In genomic region chr5:1762121-1762877, GRCh38 we compare ENCODE assay signal across 1 cellular context.
TF ChIP-seq lines count a peak whose summit lies in the region.

No MANE protein-coding gene starts in this region.

TF ChIP-seq in HepG2, 621 proteins besides CTCF, POLR2A, EP300 and RAD21:
- TF ChIP-seq CCAR2 (optimal IDR thresholded peaks at IDR 0.05; ENCODE audit: low read depth, low read length) (no peak), PREB (CRISPR knock-in tag; IDR thresholded peaks at IDR 0.05) (no peak), MED13 (CRISPR knock-in tag; IDR thresholded peaks at IDR 0.05) (no peak), ZEB1 (IDR thresholded peaks at IDR 0.05; ENCODE audit: insufficient replicate concordance, low read depth) (no peak), POLR2AphosphoS5 (IDR thresholded peaks at IDR 0.05; ENCODE audit: low read depth, low read length) (no peak), RARA (CRISPR knock-in tag; IDR thresholded peaks at IDR 0.05) (no peak), ZBTB42 (CRISPR knock-in tag; IDR thresholded peaks at IDR 0.05) (no peak), SATB2 (CRISPR knock-in tag; IDR thresholded peaks at IDR 0.05) (no peak), ZNF329 (CRISPR knock-in tag; IDR thresholded peaks at IDR 0.05; ENCODE audit: low read depth) (no peak), HDAC1 (CRISPR knock-in tag; IDR thresholded peaks at IDR 0.05) (no peak), ZNF44 (CRISPR knock-in tag; IDR thresholded peaks at IDR 0.05) (no peak), REPIN1 (CRISPR knock-in tag; IDR thresholded peaks at IDR 0.05; ENCODE audit: borderline replicate concordance, low read depth) (no peak), SRSF4 (IDR thresholded peaks at IDR 0.05; ENCODE audit: low read depth, low read length, poor library complexity, severe bottlenecking) (no peak), MLX (CRISPR knock-in tag; IDR thresholded peaks at IDR 0.05) (no peak), ZSCAN21 (CRISPR knock-in tag; IDR thresholded peaks at IDR 0.05; ENCODE audit: borderline replicate concordance) (no peak)
- TF ChIP-seq, protein P1, sequence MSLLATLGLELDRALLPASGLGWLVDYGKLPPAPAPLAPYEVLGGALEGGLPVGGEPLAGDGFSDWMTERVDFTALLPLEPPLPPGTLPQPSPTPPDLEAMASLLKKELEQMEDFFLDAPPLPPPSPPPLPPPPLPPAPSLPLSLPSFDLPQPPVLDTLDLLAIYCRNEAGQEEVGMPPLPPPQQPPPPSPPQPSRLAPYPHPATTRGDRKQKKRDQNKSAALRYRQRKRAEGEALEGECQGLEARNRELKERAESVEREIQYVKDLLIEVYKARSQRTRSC (CRISPR knock-in tag; IDR thresholded peaks at IDR 0.05; ENCODE audit: low read depth), result no peak
- TF ChIP-seq, protein P2, sequence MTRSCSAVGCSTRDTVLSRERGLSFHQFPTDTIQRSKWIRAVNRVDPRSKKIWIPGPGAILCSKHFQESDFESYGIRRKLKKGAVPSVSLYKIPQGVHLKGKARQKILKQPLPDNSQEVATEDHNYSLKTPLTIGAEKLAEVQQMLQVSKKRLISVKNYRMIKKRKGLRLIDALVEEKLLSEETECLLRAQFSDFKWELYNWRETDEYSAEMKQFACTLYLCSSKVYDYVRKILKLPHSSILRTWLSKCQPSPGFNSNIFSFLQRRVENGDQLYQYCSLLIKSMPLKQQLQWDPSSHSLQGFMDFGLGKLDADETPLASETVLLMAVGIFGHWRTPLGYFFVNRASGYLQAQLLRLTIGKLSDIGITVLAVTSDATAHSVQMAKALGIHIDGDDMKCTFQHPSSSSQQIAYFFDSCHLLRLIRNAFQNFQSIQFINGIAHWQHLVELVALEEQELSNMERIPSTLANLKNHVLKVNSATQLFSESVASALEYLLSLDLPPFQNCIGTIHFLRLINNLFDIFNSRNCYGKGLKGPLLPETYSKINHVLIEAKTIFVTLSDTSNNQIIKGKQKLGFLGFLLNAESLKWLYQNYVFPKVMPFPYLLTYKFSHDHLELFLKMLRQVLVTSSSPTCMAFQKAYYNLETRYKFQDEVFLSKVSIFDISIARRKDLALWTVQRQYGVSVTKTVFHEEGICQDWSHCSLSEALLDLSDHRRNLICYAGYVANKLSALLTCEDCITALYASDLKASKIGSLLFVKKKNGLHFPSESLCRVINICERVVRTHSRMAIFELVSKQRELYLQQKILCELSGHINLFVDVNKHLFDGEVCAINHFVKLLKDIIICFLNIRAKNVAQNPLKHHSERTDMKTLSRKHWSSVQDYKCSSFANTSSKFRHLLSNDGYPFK (CRISPR knock-in tag; IDR thresholded peaks at IDR 0.05; ENCODE audit: borderline replicate concordance), result no peak
TF ChIP-seq in HepG2: peak in this region for 0.
